ENCODE assay signal across 14 cellular contexts in the genomic region with DNA sequence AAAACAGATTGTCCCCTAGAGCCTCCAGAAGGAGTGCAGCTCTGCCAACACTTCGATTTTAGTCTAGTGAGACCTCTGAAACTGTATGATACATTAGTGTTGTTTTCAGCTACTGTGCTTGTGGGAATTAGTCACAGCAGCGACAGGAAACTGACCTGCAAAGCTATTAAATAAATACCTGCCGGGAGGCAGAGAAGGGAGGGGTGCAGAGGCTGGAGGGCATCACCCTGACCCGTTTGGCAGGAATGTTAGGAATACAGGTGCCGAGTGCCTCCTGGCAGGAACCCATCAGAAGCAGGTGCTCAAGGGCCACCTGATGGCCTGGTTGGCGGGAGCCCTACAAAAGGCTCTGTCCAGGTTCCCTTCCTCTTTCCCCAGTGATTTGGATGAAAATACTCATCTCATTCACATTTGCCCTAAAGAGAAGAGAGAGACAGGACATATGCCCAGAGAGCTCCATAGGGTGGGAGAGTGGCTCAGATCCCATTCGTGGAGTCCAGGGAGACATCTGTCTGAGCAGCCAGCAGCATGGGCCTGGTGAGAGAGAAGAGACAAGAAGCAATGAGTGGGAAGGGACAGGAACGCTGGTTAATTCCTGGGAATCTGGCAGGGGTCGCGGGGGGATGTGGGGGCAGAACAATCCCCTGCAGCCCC. TPM values are rescaled to one million over a fixed set of nuclear protein-coding genes. Genes with fewer than 3 reads are reported as not detected.
DNase-seq lines count a peak whose midpoint lies in the region; ATAC-seq and TF ChIP-seq lines count a peak whose summit lies in the region.
"Had no signal": no experiment of that assay in that cellular context is flagged by ENCODE, and none has a peak within 500 bp of the region (broad histone marks: within the 10 kb centered on the region; RNA-seq: fewer than 3 reads in every experiment).

No MANE protein-coding gene starts in this region.

- H3K9me3 Mint-ChIP-seq in Calu3 (ENCODE audit: low read depth, unreplicated experiment) (no peaks in the 10 kb centered on the region), glutamatergic neuron (ENCODE audit: unreplicated experiment) (peaks cover 29% of the 10 kb centered on the region)
- peaks cover 1% of the 10 kb centered on the region for H3K9me3 Mint-ChIP-seq in activated naive CD8-positive, alpha-beta T cell treated with anti-CD3 and anti-CD28 coated beads for 36 hours
- H3K9me3 Mint-ChIP-seq: stimulated activated naive CD8-positive, alpha-beta T cell treated with anti-CD3 and anti-CD28 coated beads, Interleukin-15, Interleukin-2, amounts not matched to agents 100 ng/mL and 50 ng/mL, for 24 hours had no signal

- H2AFZ ChIP-seq in PC-3 (ENCODE audit: low read length) = no peak overlapping the region

- intact Hi-C loops in Calu3 (cut with micrococcal nuclease; ENCODE audit: unreplicated experiment) = no loop called here
- intact Hi-C loops in PC-3 (cut with micrococcal nuclease) = no loop called here

- H3K9ac ChIP-seq in PC-3 (ENCODE audit: low read length) = no peak overlapping the region

- ATAC-seq in PC-3 (peak; percentile 69), HG02588 (IDR thresholded peaks at IDR 0.05; ENCODE audit: unreplicated experiment) (no peak)

- no peak overlapping the region for H3K4me3 Mint-ChIP-seq in Calu3 (ENCODE audit: low read depth, unreplicated experiment)
- peak overlapping the region; percentile 78 for H3K4me3 Mint-ChIP-seq in glutamatergic neuron (ENCODE audit: unreplicated experiment)
- H3K4me3 Mint-ChIP-seq in activated naive CD8-positive, alpha-beta T cell treated with anti-CD3 and anti-CD28 coated beads for 36 hours = no peak overlapping the region
- H3K4me3 Mint-ChIP-seq: stimulated activated naive CD8-positive, alpha-beta T cell treated with anti-CD3 and anti-CD28 coated beads, Interleukin-15, Interleukin-2, amounts not matched to agents 100 ng/mL and 50 ng/mL, for 24 hours had no signal

- H3K36me3 Mint-ChIP-seq in Calu3 (ENCODE audit: insufficient read depth, unreplicated experiment) = no peaks in the 10 kb centered on the region
- H3K36me3 Mint-ChIP-seq in glutamatergic neuron (ENCODE audit: unreplicated experiment) = peaks cover 19% of the 10 kb centered on the region
- H3K36me3 Mint-ChIP-seq in activated naive CD8-positive, alpha-beta T cell treated with anti-CD3 and anti-CD28 coated beads for 36 hours = peaks cover 2% of the 10 kb centered on the region

- TF ChIP-seq CTCF in Calu3 (IDR thresholded peaks at IDR 0.05; ENCODE audit: unreplicated experiment) (no peak), PC-3 (conservative IDR thresholded peaks at IDR 0.05; ENCODE audit: low read depth, low read length) (no peak), glutamatergic neuron (IDR thresholded peaks at IDR 0.05; ENCODE audit: partially characterized antibody, unreplicated experiment) (no peak)

- no peaks in the 10 kb centered on the region for H3K9me2 ChIP-seq in PC-3 (replicated peaks; ENCODE audit: low read length)

- no peak overlapping the region for H3K4me3 ChIP-seq in PC-3 (ENCODE audit: low read length)
- H3K4me3 ChIP-seq: SJSA1 had no signal

- peak; percentile 60 for DNase-seq in Calu3
- peak; percentile 37 for DNase-seq in M059J (ENCODE audit: low read depth)
- peak; percentile 85 for DNase-seq in PC-3
- DNase-seq in glutamatergic neuron = no peak
- DNase-seq in NOMO-1 treated with DMSO at 0.1 percent for 48 hours (lab: John Stamatoyannopoulos, UW; ENCODE audit: unreplicated experiment) = no peak
- no peak for DNase-seq in activated naive CD8-positive, alpha-beta T cell treated with anti-CD3 and anti-CD28 coated beads for 36 hours
- DNase-seq in hippocampal formation (lab: John Stamatoyannopoulos, UW) = no peak
- DNase-seq: activated CD8-positive, alpha-beta memory T cell treated with anti-CD3 and anti-CD28 coated beads, Interleukin-2, amount 50 U/mL, for 4 hours; GDM1; retina; WERI-Rb-1 had no signal

- H3K79me2 ChIP-seq in PC-3 (ENCODE audit: low read length) = no peaks in the 10 kb centered on the region

- H3K4me1 Mint-ChIP-seq in Calu3 (ENCODE audit: low read depth, unreplicated experiment) (peaks cover 34% of the 10 kb centered on the region), glutamatergic neuron (ENCODE audit: low read depth, unreplicated experiment) (peaks cover 72% of the 10 kb centered on the region)
- no peaks in the 10 kb centered on the region for H3K4me1 Mint-ChIP-seq in activated naive CD8-positive, alpha-beta T cell treated with anti-CD3 and anti-CD28 coated beads for 36 hours

- H3K27ac Mint-ChIP-seq in Calu3 (ENCODE audit: unreplicated experiment) = no peak overlapping the region
- H3K27ac Mint-ChIP-seq in glutamatergic neuron (ENCODE audit: unreplicated experiment) = peak overlapping the region; percentile 88
- H3K27ac Mint-ChIP-seq in activated naive CD8-positive, alpha-beta T cell treated with anti-CD3 and anti-CD28 coated beads for 36 hours = no peak overlapping the region
- H3K27ac Mint-ChIP-seq: stimulated activated naive CD8-positive, alpha-beta T cell treated with anti-CD3 and anti-CD28 coated beads, Interleukin-15, Interleukin-2, amounts not matched to agents 100 ng/mL and 50 ng/mL, for 24 hours had no signal

- BruUV-seq in Calu3 (replicated peaks; lab: Mats Ljungman, UMichigan) = no TSS peak
- BruUV-seq in PC-3 (replicated peaks; lab: Mats Ljungman, UMichigan) = no TSS peak

- CTCF ChIA-PET in Calu3 (lab: Charles Lee) = interaction anchor here (0.9 to 1.1 kb wide), 2 partner anchors 15 to 192 kb away, joined by 3 read pairs; no protein-coding TSS in a partner anchor
- CTCF ChIA-PET in PC-3 (lab: Charles Lee) = no interaction called here

- H4K20me1 ChIP-seq in PC-3 (ENCODE audit: low read length) = no peaks in the 10 kb centered on the region

- peaks cover 28% of the 10 kb centered on the region for H3K4me1 ChIP-seq in PC-3 (ENCODE audit: insufficient read depth, low read length)

- H3K27ac ChIP-seq in PC-3 (ENCODE audit: low read length) = no peak overlapping the region
- H3K27ac ChIP-seq: SJSA1, WERI-Rb-1 had no signal

- no peaks in the 10 kb centered on the region for H3F3A ChIP-seq in PC-3 (ENCODE audit: low read length, unreplicated experiment)

- peak overlapping the region; percentile 44 for H3K4me2 ChIP-seq in PC-3 (ENCODE audit: low read length)

- no peaks in the 10 kb centered on the region for H3K9me3 ChIP-seq in PC-3 (ENCODE audit: low read length)
- H3K9me3 ChIP-seq: SJSA1 had no signal

- POLR2A ChIA-PET in PC-3 (lab: Charles Lee; ENCODE audit: unreplicated experiment) = no interaction called here

- H3K27me3 Mint-ChIP-seq in Calu3 (ENCODE audit: unreplicated experiment) (no peaks in the 10 kb centered on the region), glutamatergic neuron (ENCODE audit: unreplicated experiment) (peaks cover 15% of the 10 kb centered on the region)
- H3K27me3 Mint-ChIP-seq in activated naive CD8-positive, alpha-beta T cell treated with anti-CD3 and anti-CD28 coated beads for 36 hours = peaks cover 17% of the 10 kb centered on the region

- H3K27me3 ChIP-seq in PC-3 (ENCODE audit: low read length) = peaks cover 11% of the 10 kb centered on the region; the same call in 1 of the 2 replicates
- H3K27me3 ChIP-seq: SJSA1 had no signal

- no peaks in the 10 kb centered on the region for H3K36me3 ChIP-seq in PC-3 (ENCODE audit: low read depth, low read length)

RNA-seq across cellular contexts. Expression of a gene that starts 44.6 kb away (rescaled TPM):
- total RNA-seq in Calu3 (2022) (1.3 and 2.6 TPM in 2 replicates), PC-3 (2014; rRNA removed) (0.06 TPM in 1 of 2 replicates, not detected in the other), glutamatergic neuron (ENCODE audit: unreplicated experiment) (552 TPM)
- 0.34 and 2.0 TPM in 2 replicates for total RNA-seq in M059J (2014; rRNA removed; shearing (Covaris generic))
- total RNA-seq in activated naive CD8-positive, alpha-beta T cell treated with anti-CD3 and anti-CD28 coated beads for 36 hours = 1 to 10 TPM; 1.7 to 2.2 TPM

Comparison
In these comparisons a context has a peak if more than half of its experiments do, and no peak if none do; other contexts are left out.
1. DNase-seq: peak in Calu3 (single experiment), M059J (single experiment) and PC-3 (single experiment); none in glutamatergic neuron (single experiment), NOMO-1 treated with DMSO at 0.1 percent for 48 hours (single experiment), activated naive CD8-positive, alpha-beta T cell treated with anti-CD3 and anti-CD28 coated beads for 36 hours (single experiment) and hippocampal formation (0 of 2).
2. RNA of a gene that starts 44.6 kb away (total RNA-seq): 552 TPM in glutamatergic neuron (single experiment); 1.7 to 2.2 TPM in activated naive CD8-positive, alpha-beta T cell treated with anti-CD3 and anti-CD28 coated beads for 36 hours, 0.34 to 2.0 TPM in M059J, 1.3 to 2.6 TPM in Calu3 and 0.06 TPM in PC-3; every median in the first group is over 100 times any median in the second.